1 cellular context compared by ENCODE assay signal in the genomic region with DNA sequence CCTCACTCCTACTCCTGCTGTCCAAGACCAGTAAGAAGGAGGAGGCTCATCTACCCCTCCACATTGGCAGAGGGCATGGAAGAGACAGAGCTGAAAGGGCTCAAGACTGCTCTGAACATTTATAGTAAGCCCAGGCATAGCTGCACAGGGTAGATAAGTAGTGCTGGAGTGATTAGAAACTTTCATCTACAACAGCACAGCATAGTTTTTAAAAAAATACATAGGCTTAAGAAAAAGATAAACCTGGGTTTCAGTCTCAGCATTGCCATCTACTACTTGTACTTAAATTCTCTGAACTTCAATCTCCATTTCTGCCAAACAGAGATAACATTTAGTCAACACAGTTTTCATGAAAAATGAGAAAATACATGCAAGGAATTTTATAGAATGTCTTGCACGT.
TF ChIP-seq lines count a peak whose summit lies in the region.

No MANE protein-coding gene starts in this region.

TF ChIP-seq in K562, 482 proteins besides CTCF, POLR2A, EP300 and RAD21 (continued from another document and continues in another):
- TF ChIP-seq, protein P1, sequence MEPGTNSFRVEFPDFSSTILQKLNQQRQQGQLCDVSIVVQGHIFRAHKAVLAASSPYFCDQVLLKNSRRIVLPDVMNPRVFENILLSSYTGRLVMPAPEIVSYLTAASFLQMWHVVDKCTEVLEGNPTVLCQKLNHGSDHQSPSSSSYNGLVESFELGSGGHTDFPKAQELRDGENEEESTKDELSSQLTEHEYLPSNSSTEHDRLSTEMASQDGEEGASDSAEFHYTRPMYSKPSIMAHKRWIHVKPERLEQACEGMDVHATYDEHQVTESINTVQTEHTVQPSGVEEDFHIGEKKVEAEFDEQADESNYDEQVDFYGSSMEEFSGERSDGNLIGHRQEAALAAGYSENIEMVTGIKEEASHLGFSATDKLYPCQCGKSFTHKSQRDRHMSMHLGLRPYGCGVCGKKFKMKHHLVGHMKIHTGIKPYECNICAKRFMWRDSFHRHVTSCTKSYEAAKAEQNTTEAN (CRISPR knock-in tag; IDR thresholded peaks at IDR 0.05) = no peak
- TF ChIP-seq, protein P2, sequence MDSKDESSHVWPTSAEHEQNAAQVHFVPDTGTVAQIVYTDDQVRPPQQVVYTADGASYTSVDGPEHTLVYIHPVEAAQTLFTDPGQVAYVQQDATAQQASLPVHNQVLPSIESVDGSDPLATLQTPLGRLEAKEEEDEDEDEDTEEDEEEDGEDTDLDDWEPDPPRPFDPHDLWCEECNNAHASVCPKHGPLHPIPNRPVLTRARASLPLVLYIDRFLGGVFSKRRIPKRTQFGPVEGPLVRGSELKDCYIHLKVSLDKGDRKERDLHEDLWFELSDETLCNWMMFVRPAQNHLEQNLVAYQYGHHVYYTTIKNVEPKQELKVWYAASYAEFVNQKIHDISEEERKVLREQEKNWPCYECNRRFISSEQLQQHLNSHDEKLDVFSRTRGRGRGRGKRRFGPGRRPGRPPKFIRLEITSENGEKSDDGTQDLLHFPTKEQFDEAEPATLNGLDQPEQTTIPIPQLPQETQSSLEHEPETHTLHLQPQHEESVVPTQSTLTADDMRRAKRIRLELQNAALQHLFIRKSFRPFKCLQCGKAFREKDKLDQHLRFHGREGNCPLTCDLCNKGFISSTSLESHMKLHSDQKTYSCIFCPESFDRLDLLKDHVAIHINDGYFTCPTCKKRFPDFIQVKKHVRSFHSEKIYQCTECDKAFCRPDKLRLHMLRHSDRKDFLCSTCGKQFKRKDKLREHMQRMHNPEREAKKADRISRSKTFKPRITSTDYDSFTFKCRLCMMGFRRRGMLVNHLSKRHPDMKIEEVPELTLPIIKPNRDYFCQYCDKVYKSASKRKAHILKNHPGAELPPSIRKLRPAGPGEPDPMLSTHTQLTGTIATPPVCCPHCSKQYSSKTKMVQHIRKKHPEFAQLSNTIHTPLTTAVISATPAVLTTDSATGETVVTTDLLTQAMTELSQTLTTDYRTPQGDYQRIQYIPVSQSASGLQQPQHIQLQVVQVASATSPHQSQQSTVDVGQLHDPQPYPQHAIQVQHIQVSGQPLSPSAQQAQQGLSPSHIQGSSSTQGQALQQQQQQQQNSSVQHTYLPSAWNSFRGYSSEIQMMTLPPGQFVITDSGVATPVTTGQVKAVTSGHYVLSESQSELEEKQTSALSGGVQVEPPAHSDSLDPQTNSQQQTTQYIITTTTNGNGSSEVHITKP (IDR thresholded peaks at IDR 0.05; ENCODE audit: partially characterized antibody) = no peak
- TF ChIP-seq, protein P3, sequence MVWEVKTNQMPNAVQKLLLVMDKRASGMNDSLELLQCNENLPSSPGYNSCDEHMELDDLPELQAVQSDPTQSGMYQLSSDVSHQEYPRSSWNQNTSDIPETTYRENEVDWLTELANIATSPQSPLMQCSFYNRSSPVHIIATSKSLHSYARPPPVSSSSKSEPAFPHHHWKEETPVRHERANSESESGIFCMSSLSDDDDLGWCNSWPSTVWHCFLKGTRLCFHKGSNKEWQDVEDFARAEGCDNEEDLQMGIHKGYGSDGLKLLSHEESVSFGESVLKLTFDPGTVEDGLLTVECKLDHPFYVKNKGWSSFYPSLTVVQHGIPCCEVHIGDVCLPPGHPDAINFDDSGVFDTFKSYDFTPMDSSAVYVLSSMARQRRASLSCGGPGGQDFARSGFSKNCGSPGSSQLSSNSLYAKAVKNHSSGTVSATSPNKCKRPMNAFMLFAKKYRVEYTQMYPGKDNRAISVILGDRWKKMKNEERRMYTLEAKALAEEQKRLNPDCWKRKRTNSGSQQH (CRISPR knock-in tag; IDR thresholded peaks at IDR 0.05) = no peak
- TF ChIP-seq, protein P4, sequence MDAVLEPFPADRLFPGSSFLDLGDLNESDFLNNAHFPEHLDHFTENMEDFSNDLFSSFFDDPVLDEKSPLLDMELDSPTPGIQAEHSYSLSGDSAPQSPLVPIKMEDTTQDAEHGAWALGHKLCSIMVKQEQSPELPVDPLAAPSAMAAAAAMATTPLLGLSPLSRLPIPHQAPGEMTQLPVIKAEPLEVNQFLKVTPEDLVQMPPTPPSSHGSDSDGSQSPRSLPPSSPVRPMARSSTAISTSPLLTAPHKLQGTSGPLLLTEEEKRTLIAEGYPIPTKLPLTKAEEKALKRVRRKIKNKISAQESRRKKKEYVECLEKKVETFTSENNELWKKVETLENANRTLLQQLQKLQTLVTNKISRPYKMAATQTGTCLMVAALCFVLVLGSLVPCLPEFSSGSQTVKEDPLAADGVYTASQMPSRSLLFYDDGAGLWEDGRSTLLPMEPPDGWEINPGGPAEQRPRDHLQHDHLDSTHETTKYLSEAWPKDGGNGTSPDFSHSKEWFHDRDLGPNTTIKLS (IDR thresholded peaks at IDR 0.05; ENCODE audit: borderline replicate concordance, low read depth) = no peak
- TF ChIP-seq SMARCE1 (IDR thresholded peaks at IDR 0.05) (peak; percentile 36; the same call in 1 of the 2 replicates), HCFC1 (IDR thresholded peaks at IDR 0.05; ENCODE audit: low read depth, low read length) (no peak), ZNF766 (CRISPR knock-in tag; conservative IDR thresholded peaks at IDR 0.05) (no peak), COPS2 (conservative IDR thresholded peaks at IDR 0.05) (no peak), RBM34 (IDR thresholded peaks at IDR 0.05; ENCODE audit: borderline replicate concordance, insufficient read depth, low read length) (no peak), ZZZ3 (IDR thresholded peaks at IDR 0.05) (no peak), RBM22 (IDR thresholded peaks at IDR 0.05; ENCODE audit: low read depth, low read length, poor library complexity, severe bottlenecking) (no peak), FOXP1 (CRISPR knock-in tag; IDR thresholded peaks at IDR 0.05) (no peak), EHMT2 (IDR thresholded peaks at IDR 0.05) (no peak), NONO (IDR thresholded peaks at IDR 0.05; ENCODE audit: low read depth in 2 of 2, low read length in 1 of 2) (peak in 1 of 2 experiments; percentile 52; a peak in 1 of 4 replicates), TCF3 (CRISPR knock-in tag; IDR thresholded peaks at IDR 0.05) (peak; percentile 86), SMC3 (conservative IDR thresholded peaks at IDR 0.05; ENCODE audit: insufficient read depth, low read depth, low read length) (no peak), HOXB6 (CRISPR knock-in tag; IDR thresholded peaks at IDR 0.05; ENCODE audit: borderline replicate concordance) (no peak), SP2 (IDR thresholded peaks at IDR 0.05; ENCODE audit: extremely low read depth, low read depth, low read length, poor library complexity, severe bottlenecking) (no peak), U2AF1 (optimal IDR thresholded peaks at IDR 0.05; ENCODE audit: low read depth, low read length) (no peak), GTF2A2 (tag; IDR thresholded peaks at IDR 0.05) (no peak), TCF7 (IDR thresholded peaks at IDR 0.05; ENCODE audit: borderline replicate concordance) (no peak), NCOA1 (IDR thresholded peaks at IDR 0.05; ENCODE audit: low read depth) (no peak), BRD9 (IDR thresholded peaks at IDR 0.05; ENCODE audit: low read depth, partially characterized antibody) (no peak), HDAC8 (tag; IDR thresholded peaks at IDR 0.05) (no peak), HMG20B (CRISPR knock-in tag; IDR thresholded peaks at IDR 0.05) (no peak), ZNF23 (CRISPR knock-in tag; IDR thresholded peaks at IDR 0.05) (no peak), MBD2 (IDR thresholded peaks at IDR 0.05; ENCODE audit: borderline replicate concordance, low read depth) (no peak), KAT2B (IDR thresholded peaks at IDR 0.05; ENCODE audit: low read depth, low read length) (no peak), SAFB2 (IDR thresholded peaks at IDR 0.05; ENCODE audit: borderline replicate concordance, low read depth, low read length, severe bottlenecking) (no peak), HEY1 (CRISPR knock-in tag; IDR thresholded peaks at IDR 0.05; ENCODE audit: borderline replicate concordance) (no peak), CBX2 (IDR thresholded peaks at IDR 0.05; ENCODE audit: insufficient read depth, low read length, poor library complexity, severe bottlenecking) (no peak), ELF4 (CRISPR knock-in tag; IDR thresholded peaks at IDR 0.05) (no peak), RBM15 (IDR thresholded peaks at IDR 0.05; ENCODE audit: insufficient read depth, low read length) (no peak), SMARCB1 (IDR thresholded peaks at IDR 0.05; ENCODE audit: insufficient read length, low read depth) (no peak)
- TF ChIP-seq, protein P5, sequence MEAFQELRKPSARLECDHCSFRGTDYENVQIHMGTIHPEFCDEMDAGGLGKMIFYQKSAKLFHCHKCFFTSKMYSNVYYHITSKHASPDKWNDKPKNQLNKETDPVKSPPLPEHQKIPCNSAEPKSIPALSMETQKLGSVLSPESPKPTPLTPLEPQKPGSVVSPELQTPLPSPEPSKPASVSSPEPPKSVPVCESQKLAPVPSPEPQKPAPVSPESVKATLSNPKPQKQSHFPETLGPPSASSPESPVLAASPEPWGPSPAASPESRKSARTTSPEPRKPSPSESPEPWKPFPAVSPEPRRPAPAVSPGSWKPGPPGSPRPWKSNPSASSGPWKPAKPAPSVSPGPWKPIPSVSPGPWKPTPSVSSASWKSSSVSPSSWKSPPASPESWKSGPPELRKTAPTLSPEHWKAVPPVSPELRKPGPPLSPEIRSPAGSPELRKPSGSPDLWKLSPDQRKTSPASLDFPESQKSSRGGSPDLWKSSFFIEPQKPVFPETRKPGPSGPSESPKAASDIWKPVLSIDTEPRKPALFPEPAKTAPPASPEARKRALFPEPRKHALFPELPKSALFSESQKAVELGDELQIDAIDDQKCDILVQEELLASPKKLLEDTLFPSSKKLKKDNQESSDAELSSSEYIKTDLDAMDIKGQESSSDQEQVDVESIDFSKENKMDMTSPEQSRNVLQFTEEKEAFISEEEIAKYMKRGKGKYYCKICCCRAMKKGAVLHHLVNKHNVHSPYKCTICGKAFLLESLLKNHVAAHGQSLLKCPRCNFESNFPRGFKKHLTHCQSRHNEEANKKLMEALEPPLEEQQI (IDR thresholded peaks at IDR 0.05) = peak; percentile 47; the same call in 1 of the 2 replicates
- TF ChIP-seq, protein P6, sequence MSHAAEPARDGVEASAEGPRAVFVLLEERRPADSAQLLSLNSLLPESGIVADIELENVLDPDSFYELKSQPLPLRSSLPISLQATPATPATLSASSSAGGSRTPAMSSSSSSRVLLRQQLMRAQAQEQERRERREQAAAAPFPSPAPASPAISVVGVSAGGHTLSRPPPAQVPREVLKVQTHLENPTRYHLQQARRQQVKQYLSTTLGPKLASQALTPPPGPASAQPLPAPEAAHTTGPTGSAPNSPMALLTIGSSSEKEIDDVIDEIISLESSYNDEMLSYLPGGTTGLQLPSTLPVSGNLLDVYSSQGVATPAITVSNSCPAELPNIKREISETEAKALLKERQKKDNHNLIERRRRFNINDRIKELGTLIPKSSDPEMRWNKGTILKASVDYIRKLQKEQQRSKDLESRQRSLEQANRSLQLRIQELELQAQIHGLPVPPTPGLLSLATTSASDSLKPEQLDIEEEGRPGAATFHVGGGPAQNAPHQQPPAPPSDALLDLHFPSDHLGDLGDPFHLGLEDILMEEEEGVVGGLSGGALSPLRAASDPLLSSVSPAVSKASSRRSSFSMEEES (CRISPR knock-in tag; IDR thresholded peaks at IDR 0.05) = no peak
- TF ChIP-seq, protein P7, sequence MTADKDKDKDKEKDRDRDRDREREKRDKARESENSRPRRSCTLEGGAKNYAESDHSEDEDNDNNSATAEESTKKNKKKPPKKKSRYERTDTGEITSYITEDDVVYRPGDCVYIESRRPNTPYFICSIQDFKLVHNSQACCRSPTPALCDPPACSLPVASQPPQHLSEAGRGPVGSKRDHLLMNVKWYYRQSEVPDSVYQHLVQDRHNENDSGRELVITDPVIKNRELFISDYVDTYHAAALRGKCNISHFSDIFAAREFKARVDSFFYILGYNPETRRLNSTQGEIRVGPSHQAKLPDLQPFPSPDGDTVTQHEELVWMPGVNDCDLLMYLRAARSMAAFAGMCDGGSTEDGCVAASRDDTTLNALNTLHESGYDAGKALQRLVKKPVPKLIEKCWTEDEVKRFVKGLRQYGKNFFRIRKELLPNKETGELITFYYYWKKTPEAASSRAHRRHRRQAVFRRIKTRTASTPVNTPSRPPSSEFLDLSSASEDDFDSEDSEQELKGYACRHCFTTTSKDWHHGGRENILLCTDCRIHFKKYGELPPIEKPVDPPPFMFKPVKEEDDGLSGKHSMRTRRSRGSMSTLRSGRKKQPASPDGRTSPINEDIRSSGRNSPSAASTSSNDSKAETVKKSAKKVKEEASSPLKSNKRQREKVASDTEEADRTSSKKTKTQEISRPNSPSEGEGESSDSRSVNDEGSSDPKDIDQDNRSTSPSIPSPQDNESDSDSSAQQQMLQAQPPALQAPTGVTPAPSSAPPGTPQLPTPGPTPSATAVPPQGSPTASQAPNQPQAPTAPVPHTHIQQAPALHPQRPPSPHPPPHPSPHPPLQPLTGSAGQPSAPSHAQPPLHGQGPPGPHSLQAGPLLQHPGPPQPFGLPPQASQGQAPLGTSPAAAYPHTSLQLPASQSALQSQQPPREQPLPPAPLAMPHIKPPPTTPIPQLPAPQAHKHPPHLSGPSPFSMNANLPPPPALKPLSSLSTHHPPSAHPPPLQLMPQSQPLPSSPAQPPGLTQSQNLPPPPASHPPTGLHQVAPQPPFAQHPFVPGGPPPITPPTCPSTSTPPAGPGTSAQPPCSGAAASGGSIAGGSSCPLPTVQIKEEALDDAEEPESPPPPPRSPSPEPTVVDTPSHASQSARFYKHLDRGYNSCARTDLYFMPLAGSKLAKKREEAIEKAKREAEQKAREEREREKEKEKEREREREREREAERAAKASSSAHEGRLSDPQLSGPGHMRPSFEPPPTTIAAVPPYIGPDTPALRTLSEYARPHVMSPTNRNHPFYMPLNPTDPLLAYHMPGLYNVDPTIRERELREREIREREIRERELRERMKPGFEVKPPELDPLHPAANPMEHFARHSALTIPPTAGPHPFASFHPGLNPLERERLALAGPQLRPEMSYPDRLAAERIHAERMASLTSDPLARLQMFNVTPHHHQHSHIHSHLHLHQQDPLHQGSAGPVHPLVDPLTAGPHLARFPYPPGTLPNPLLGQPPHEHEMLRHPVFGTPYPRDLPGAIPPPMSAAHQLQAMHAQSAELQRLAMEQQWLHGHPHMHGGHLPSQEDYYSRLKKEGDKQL (CRISPR knock-in tag; IDR thresholded peaks at IDR 0.05; ENCODE audit: borderline replicate concordance) = no peak
- TF ChIP-seq, protein P8, sequence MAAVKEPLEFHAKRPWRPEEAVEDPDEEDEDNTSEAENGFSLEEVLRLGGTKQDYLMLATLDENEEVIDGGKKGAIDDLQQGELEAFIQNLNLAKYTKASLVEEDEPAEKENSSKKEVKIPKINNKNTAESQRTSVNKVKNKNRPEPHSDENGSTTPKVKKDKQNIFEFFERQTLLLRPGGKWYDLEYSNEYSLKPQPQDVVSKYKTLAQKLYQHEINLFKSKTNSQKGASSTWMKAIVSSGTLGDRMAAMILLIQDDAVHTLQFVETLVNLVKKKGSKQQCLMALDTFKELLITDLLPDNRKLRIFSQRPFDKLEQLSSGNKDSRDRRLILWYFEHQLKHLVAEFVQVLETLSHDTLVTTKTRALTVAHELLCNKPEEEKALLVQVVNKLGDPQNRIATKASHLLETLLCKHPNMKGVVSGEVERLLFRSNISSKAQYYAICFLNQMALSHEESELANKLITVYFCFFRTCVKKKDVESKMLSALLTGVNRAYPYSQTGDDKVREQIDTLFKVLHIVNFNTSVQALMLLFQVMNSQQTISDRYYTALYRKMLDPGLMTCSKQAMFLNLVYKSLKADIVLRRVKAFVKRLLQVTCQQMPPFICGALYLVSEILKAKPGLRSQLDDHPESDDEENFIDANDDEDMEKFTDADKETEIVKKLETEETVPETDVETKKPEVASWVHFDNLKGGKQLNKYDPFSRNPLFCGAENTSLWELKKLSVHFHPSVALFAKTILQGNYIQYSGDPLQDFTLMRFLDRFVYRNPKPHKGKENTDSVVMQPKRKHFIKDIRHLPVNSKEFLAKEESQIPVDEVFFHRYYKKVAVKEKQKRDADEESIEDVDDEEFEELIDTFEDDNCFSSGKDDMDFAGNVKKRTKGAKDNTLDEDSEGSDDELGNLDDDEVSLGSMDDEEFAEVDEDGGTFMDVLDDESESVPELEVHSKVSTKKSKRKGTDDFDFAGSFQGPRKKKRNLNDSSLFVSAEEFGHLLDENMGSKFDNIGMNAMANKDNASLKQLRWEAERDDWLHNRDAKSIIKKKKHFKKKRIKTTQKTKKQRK (IDR thresholded peaks at IDR 0.05; ENCODE audit: borderline replicate concordance, low read depth, low read length) = no peak
